1 cellular context compared by ENCODE assay signal in genomic region chrX:118823263-118824172, GRCh38.
TF ChIP-seq lines count a peak whose summit lies in the region.

Gene ZCCHC12 (plus strand): TSS chrX:118823824. CDS start chrX:118825245, 1,421 bp downstream.

TF ChIP-seq in K562, 482 proteins besides CTCF, POLR2A, EP300 and RAD21 (continued from another document):
- TF ChIP-seq, protein P1, sequence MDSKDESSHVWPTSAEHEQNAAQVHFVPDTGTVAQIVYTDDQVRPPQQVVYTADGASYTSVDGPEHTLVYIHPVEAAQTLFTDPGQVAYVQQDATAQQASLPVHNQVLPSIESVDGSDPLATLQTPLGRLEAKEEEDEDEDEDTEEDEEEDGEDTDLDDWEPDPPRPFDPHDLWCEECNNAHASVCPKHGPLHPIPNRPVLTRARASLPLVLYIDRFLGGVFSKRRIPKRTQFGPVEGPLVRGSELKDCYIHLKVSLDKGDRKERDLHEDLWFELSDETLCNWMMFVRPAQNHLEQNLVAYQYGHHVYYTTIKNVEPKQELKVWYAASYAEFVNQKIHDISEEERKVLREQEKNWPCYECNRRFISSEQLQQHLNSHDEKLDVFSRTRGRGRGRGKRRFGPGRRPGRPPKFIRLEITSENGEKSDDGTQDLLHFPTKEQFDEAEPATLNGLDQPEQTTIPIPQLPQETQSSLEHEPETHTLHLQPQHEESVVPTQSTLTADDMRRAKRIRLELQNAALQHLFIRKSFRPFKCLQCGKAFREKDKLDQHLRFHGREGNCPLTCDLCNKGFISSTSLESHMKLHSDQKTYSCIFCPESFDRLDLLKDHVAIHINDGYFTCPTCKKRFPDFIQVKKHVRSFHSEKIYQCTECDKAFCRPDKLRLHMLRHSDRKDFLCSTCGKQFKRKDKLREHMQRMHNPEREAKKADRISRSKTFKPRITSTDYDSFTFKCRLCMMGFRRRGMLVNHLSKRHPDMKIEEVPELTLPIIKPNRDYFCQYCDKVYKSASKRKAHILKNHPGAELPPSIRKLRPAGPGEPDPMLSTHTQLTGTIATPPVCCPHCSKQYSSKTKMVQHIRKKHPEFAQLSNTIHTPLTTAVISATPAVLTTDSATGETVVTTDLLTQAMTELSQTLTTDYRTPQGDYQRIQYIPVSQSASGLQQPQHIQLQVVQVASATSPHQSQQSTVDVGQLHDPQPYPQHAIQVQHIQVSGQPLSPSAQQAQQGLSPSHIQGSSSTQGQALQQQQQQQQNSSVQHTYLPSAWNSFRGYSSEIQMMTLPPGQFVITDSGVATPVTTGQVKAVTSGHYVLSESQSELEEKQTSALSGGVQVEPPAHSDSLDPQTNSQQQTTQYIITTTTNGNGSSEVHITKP (IDR thresholded peaks at IDR 0.05; ENCODE audit: partially characterized antibody) = no peak
- TF ChIP-seq GATAD2B (IDR thresholded peaks at IDR 0.05; ENCODE audit: borderline replicate concordance) (no peak), GTF2E2 (tag; IDR thresholded peaks at IDR 0.05) (no peak)
TF ChIP-seq in K562: peak in this region for 16.
